9 cellular contexts compared by ENCODE assay signal in the genomic region with DNA sequence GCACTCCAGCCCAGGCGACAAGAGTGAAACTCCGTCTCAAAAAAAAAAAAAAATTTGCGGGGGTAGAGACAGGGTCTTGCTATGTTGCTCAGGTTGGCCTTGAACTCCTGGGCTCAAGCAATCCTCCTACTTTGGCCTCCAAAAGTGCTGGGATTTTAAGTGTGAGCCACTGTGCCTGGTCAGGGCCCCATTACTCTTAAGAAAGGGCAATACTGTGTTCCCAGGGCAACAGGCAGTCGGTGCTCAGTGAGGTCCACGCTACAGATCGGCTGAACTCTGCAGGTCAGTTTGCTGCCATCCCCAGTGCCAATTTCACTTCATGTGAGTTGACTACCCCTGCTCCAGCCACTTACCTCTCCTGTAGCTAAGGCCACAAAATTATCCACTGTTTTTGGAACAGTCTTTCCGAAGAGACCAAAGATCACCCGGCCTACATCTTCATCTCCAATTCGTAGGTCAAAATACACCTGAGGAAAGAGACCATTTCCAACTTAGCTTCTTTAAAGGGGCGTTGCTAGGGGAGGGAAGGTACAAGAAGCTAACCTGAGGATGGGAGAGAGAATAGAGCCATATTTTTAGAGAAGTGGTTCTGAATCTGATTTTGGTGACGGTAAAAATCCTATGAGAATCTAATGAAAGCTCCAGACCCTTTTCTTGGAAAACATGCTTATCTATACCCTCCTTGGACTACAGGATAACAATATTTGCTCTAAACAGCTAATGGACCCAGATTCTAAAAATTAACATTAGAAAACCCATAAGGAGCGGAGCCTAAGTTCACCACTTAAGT. TPM values are rescaled to one million over a fixed set of nuclear protein-coding genes. Genes with fewer than 3 reads are reported as not detected.
DNase-seq lines count a peak whose midpoint lies in the region; ATAC-seq and TF ChIP-seq lines count a peak whose summit lies in the region.
"Had no signal": no experiment of that assay in that cellular context is flagged by ENCODE, and none has a peak within 500 bp of the region (broad histone marks: within the 10 kb centered on the region; RNA-seq: fewer than 3 reads in every experiment).

No MANE protein-coding gene starts in this region.

- H3K27me3 Mint-ChIP-seq in activated CD8-positive, alpha-beta memory T cell treated with anti-CD3 and anti-CD28 coated beads, Interleukin-2, amount 10 ng/mL, durations not matched to agents 7 days and 5 days: no peaks in the 10 kb centered on the region

- no peaks in the 10 kb centered on the region for H3K27me3 ChIP-seq in adrenal gland
- H3K27me3 ChIP-seq in left lung: no peaks in the 10 kb centered on the region
- H3K27me3 ChIP-seq in thymus (ENCODE audit: control insufficient read depth, insufficient read depth): no peaks in the 10 kb centered on the region

- no peak for TF ChIP-seq CTCF in adrenal gland (IDR thresholded peaks at IDR 0.05)
- no peak for TF ChIP-seq CTCF in left lung (IDR thresholded peaks at IDR 0.05)

- H3K4me3 ChIP-seq in adrenal gland (peak overlapping the region in 3 of 4 donors; percentile 60 to 91 (median 74)), left lung (peak overlapping the region; percentile 74 to 95), thymus (ENCODE audit: low read length) (peak overlapping the region; percentile 94)

- TF ChIP-seq POLR2A in adrenal gland (IDR thresholded peaks at IDR 0.05): no peak

- intact Hi-C loops in adrenal gland (cut with DNase I): no loop called here
- intact Hi-C loops in left lung (cut with DNase I): no loop called here

- H3K27ac ChIP-seq in adrenal gland: peak overlapping the region; percentile 63 to 91 (median 77)
- H3K27ac ChIP-seq in left lung: peak overlapping the region; percentile 79 to 94
- H3K27ac ChIP-seq in thymus (ENCODE audit: low read depth): no peak overlapping the region

- H3K36me3 ChIP-seq in adrenal gland (replicated peaks in 1 of 2): peaks cover 0 to 50% of the 10 kb centered on the region in 2 donors
- H3K36me3 ChIP-seq in left lung: peaks cover 3 to 49% of the 10 kb centered on the region in 2 donors
- H3K36me3 ChIP-seq in thymus (ENCODE audit: control insufficient read depth, insufficient read depth): peaks cover 48% of the 10 kb centered on the region

- peak overlapping the region; percentile 81 for H3K4me3 Mint-ChIP-seq in activated CD8-positive, alpha-beta memory T cell treated with anti-CD3 and anti-CD28 coated beads, Interleukin-2, amount 10 ng/mL, durations not matched to agents 7 days and 5 days

- no peaks in the 10 kb centered on the region for H3K9me3 Mint-ChIP-seq in activated CD8-positive, alpha-beta memory T cell treated with anti-CD3 and anti-CD28 coated beads, Interleukin-2, amount 10 ng/mL, durations not matched to agents 7 days and 5 days (ENCODE audit: low read depth)

- H3K27ac Mint-ChIP-seq in activated CD8-positive, alpha-beta memory T cell treated with anti-CD3 and anti-CD28 coated beads, Interleukin-2, amount 10 ng/mL, durations not matched to agents 7 days and 5 days: peak overlapping the region; percentile 85

- H3K9me3 ChIP-seq in adrenal gland (replicated peaks in 1 of 3) (no peaks in the 10 kb centered on the region), left lung (no peaks in the 10 kb centered on the region), thymus (ENCODE audit: control insufficient read depth) (no peaks in the 10 kb centered on the region)

- WGBS in adrenal gland, 4 donors: 29 to 39% (median 33%) methylated on average over 12 of the region's 12 CpGs
- WGBS in thymus: 86% methylated on average over 12 of the region's 12 CpGs

- no peak for ATAC-seq in activated CD8-positive, alpha-beta memory T cell treated with anti-CD3 and anti-CD28 coated beads, Interleukin-2, amount 10 ng/mL, durations not matched to agents 7 days and 5 days
- ATAC-seq in left lung: no peak
- ATAC-seq in GM18909 (IDR thresholded peaks at IDR 0.05; ENCODE audit: poor library complexity, unreplicated experiment): no peak

- CTCF ChIA-PET in activated CD8-positive, alpha-beta memory T cell treated with anti-CD3 and anti-CD28 coated beads, Interleukin-2, amount 10 ng/mL, durations not matched to agents 7 days and 5 days (lab: Charles Lee): interaction anchor here (0.9 to 4.0 kb wide), 5 partner anchors 9 to 473 kb away, joined by 3 to 29 read pairs (median 4); a partner anchor contains a TSS

- no peak for DNase-seq in activated CD8-positive, alpha-beta memory T cell treated with anti-CD3 and anti-CD28 coated beads, Interleukin-2, amount 10 ng/mL, durations not matched to agents 7 days and 5 days
- DNase-seq in activated CD8-positive, alpha-beta memory T cell treated with anti-CD3 and anti-CD28 coated beads, Interleukin-2, amount 50 U/mL, for 4 hours: no peak
- DNase-seq in adrenal gland (peak in 1 of 7 donors; percentile 56), left lung (no peak), NCI-H774 (lab: John Stamatoyannopoulos, UW) (no peak), NCI-H446 treated with DMSO at 0.1 percent for 48 hours (lab: John Stamatoyannopoulos, UW) (no peak)
- DNase-seq: stimulated activated CD4-positive, alpha-beta T cell treated with anti-CD3 and anti-CD28 coated beads, Interleukin-2, amount 100 ng/mL, for 24 hours had no signal

- H3K4me1 ChIP-seq in adrenal gland (replicated peaks in 1 of 2) (peaks cover 31 to 59% of the 10 kb centered on the region in 2 donors), left lung (peaks cover 27 to 58% of the 10 kb centered on the region in 2 donors), thymus (ENCODE audit: control insufficient read depth, insufficient read depth, low read length) (peaks cover 10% of the 10 kb centered on the region)

- peaks cover 49% of the 10 kb centered on the region for H3K4me1 Mint-ChIP-seq in activated CD8-positive, alpha-beta memory T cell treated with anti-CD3 and anti-CD28 coated beads, Interleukin-2, amount 10 ng/mL, durations not matched to agents 7 days and 5 days

- H3K36me3 Mint-ChIP-seq in activated CD8-positive, alpha-beta memory T cell treated with anti-CD3 and anti-CD28 coated beads, Interleukin-2, amount 10 ng/mL, durations not matched to agents 7 days and 5 days: peaks cover 36% of the 10 kb centered on the region

RNA-seq across cellular contexts. Expression of a gene that starts 0.9 kb away (rescaled TPM):
- 100 to 1,000 TPM; 308 to 386 TPM for total RNA-seq in activated CD8-positive, alpha-beta memory T cell treated with anti-CD3 and anti-CD28 coated beads, Interleukin-2, amount 10 ng/mL, durations not matched to agents 7 days and 5 days
- total RNA-seq in adrenal gland (1,000 to 10,000 TPM in 1 of 8 donors, 100 to 1,000 TPM in 7; 313 to 2,941 (median 534) TPM), left lung (100 to 1,000 TPM; 554 to 728 TPM)
- polyA plus RNA-seq in adrenal gland (1,000 to 10,000 TPM in 1 of 3 donors, 100 to 1,000 TPM in 2; 611 to 1,206 (median 702) TPM), thymus (344 TPM)

RNA-seq across cellular contexts. Expression of a gene that starts 10.4 kb away (rescaled TPM):
- total RNA-seq in activated CD8-positive, alpha-beta memory T cell treated with anti-CD3 and anti-CD28 coated beads, Interleukin-2, amount 10 ng/mL, durations not matched to agents 7 days and 5 days: under 1 TPM; 0.21 to 0.35 TPM
- 1 to 10 TPM in 4 of 8 donors, under 1 TPM in 4; 0.35 to 2.5 (median 1.0) TPM for total RNA-seq in adrenal gland
- 1 to 10 TPM in 2 of 3 donors, under 1 TPM in 1; 0.15 to 3.1 (median 2.3) TPM for polyA plus RNA-seq in adrenal gland
- 1 to 10 TPM; 6.2 to 7.4 TPM for total RNA-seq in left lung
- 23.9 TPM for polyA plus RNA-seq in thymus
